In genomic region chr5:179142434-179143198, GRCh38 we compare ENCODE assay signal across 10 cellular contexts.
DNase-seq lines count a peak whose midpoint lies in the region; ATAC-seq and TF ChIP-seq lines count a peak whose summit lies in the region.
"Had no signal": no experiment of that assay in that cellular context is flagged by ENCODE, and none has a peak within 500 bp of the region (broad histone marks: within the 10 kb centered on the region; RNA-seq: fewer than 3 reads in every experiment).

No MANE protein-coding gene starts in this region.

- peaks cover 26% of the 10 kb centered on the region for H3K4me1 Mint-ChIP-seq in activated CD4-positive, alpha-beta memory T cell treated with anti-CD3 and anti-CD28 coated beads for 36 hours (ENCODE audit: low read depth)

- DNase-seq in activated T-cell treated with anti-CD3 and anti-CD28 coated beads for 24 hours (ENCODE audit: low read depth) = peak; percentile 18
- DNase-seq in activated T-cell treated with anti-CD3 and anti-CD28 coated beads for 4 hours = no peak
- DNase-seq in activated CD4-positive, alpha-beta memory T cell treated with anti-CD3 and anti-CD28 coated beads for 36 hours = peak; percentile 61
- peak; percentile 73 for DNase-seq in fibroblast of mammary gland (ENCODE audit: low read depth)
- peak; percentile 17 for DNase-seq in stimulated activated naive CD8-positive, alpha-beta T cell treated with anti-CD3 and anti-CD28 coated beads, Interleukin-15, Interleukin-2, amounts not matched to agents 100 U/mL and 50 U/mL, for 24 hours
- no peak for DNase-seq in GM20000 (ENCODE audit: low spot score)
- DNase-seq: activated CD4-positive, CD25-positive, alpha-beta regulatory T cell; NCI-H1436 had no signal

- CTCF ChIA-PET in activated CD4-positive, alpha-beta memory T cell treated with anti-CD3 and anti-CD28 coated beads for 36 hours (lab: Charles Lee) = interaction anchor here (1.8 to 1.9 kb wide), 2 partner anchors 25 to 82 kb away, joined by 5 read pairs; partner anchors contain the start of gene ZNF354C

- no peak for TF ChIP-seq CTCF in fibroblast of mammary gland (conservative IDR thresholded peaks at IDR 0.05; ENCODE audit: control insufficient read depth, insufficient read depth, low read depth, low read length)
- no peak for TF ChIP-seq CTCF in GM20000 (IDR thresholded peaks at IDR 0.05; ENCODE audit: extremely low read depth, missing control alignments)

- peak; percentile 83 for ATAC-seq in stimulated activated naive CD8-positive, alpha-beta T cell treated with anti-CD3 and anti-CD28 coated beads, Interleukin-15, Interleukin-2, amounts not matched to agents 100 U/mL and 50 U/mL, for 24 hours
- ATAC-seq in HG02938 (IDR thresholded peaks at IDR 0.05; ENCODE audit: unreplicated experiment) = no peak
- ATAC-seq in HG02870 (IDR thresholded peaks at IDR 0.05; ENCODE audit: unreplicated experiment) = no peak

- H3K27ac Mint-ChIP-seq in activated CD4-positive, alpha-beta memory T cell treated with anti-CD3 and anti-CD28 coated beads for 36 hours = peak overlapping the region; percentile 77

- H3K4me3 ChIP-seq in fibroblast of mammary gland (ENCODE audit: control insufficient read depth, low read depth, low read length) = no peak overlapping the region

- intact Hi-C loops in activated CD4-positive, alpha-beta memory T cell treated with anti-CD3 and anti-CD28 coated beads for 36 hours (cut with micrococcal nuclease) = loop anchor here (1.0 to 10.0 kb wide), 5 partner anchors 24 to 482 kb away; partner anchors contain the start of genes HNRNPH1, ZNF354A, ZNF354C and ZNF879

- no peaks in the 10 kb centered on the region for H3K9me3 Mint-ChIP-seq in activated CD4-positive, alpha-beta memory T cell treated with anti-CD3 and anti-CD28 coated beads for 36 hours

- H3K4me3 Mint-ChIP-seq in activated CD4-positive, alpha-beta memory T cell treated with anti-CD3 and anti-CD28 coated beads for 36 hours = no peak overlapping the region

- H3K27me3 Mint-ChIP-seq in activated CD4-positive, alpha-beta memory T cell treated with anti-CD3 and anti-CD28 coated beads for 36 hours = no peaks in the 10 kb centered on the region

- POLR2A ChIA-PET in activated CD4-positive, alpha-beta memory T cell treated with anti-CD3 and anti-CD28 coated beads for 36 hours (lab: Charles Lee) = interaction anchor here (1.5 kb wide), 1 partner anchor 83 kb away, joined by 4 read pairs; the partner anchor contains the start of gene ZNF354C

- no peaks in the 10 kb centered on the region for H3K36me3 Mint-ChIP-seq in activated CD4-positive, alpha-beta memory T cell treated with anti-CD3 and anti-CD28 coated beads for 36 hours

Comparison
In these comparisons a context has a peak if more than half of its experiments do, and no peak if none do; other contexts are left out.
1. DNase-seq: peak in activated T-cell treated with anti-CD3 and anti-CD28 coated beads for 24 hours (single experiment), activated CD4-positive, alpha-beta memory T cell treated with anti-CD3 and anti-CD28 coated beads for 36 hours (single experiment), fibroblast of mammary gland (single experiment) and stimulated activated naive CD8-positive, alpha-beta T cell treated with anti-CD3 and anti-CD28 coated beads, Interleukin-15, Interleukin-2, amounts not matched to agents 100 U/mL and 50 U/mL, for 24 hours (single experiment); none in activated T-cell treated with anti-CD3 and anti-CD28 coated beads for 4 hours (single experiment) and GM20000 (single experiment).